In the genomic region with DNA sequence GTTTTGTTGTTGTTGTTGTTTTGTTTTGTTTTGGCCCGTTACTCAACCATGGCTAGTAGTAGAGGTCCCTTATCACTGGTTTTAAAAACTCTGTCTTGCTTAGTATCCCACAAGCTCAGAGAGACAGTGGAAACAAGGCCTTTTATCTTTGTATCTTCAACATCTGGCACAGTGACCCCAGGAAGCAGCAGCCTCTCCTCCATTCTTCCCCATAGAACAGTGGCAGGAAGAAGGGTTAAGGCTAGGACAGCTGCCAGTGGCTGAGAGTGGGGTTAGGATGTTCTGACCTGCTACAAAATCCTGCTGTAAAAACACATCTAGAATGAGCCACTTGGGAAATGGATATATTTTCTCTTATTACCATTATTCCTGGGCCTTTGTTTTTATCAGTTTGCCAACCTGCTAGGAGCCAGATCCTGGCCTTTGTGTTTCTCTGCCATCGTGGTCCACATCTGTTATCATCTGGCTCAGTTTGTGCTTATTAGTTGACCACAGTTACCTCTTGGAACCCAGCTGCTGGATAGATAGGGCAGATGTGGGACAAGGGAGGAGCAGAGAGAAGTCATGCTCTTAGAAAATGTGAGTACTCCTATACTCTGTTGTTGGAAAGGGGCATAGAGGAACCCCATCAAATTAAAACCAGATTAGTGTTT, we compare ENCODE assay signal across 25 cellular contexts.
"Had no signal": no experiment of that assay in that cellular context is flagged by ENCODE, and none has a peak within 500 bp of the region (broad histone marks: within the 10 kb centered on the region; RNA-seq: fewer than 3 reads in every experiment).

No MANE protein-coding gene starts in this region.

- H3K27ac Mint-ChIP-seq: activated B cell treated with CpG ODN at 0.5 μM for 24 hours; activated CD4-positive, alpha-beta T cell treated with anti-CD3 and anti-CD28 coated beads for 36 hours; activated naive CD8-positive, alpha-beta T cell; activated T-helper 2 cell treated with anti-CD3 and anti-CD28 coated beads, Interferon-gamma antibody, Interleukin-2, Interleukin-4, amounts not matched to agents 10 μg/mL and 5 μg/mL and 100 μg/mL, durations not matched to agents 14 hours and 24 hours and 36 hours; natural killer cell treated with Interleukin-12 subunit alpha and Interleukin-12 subunit beta and Interleukin-15 and Interleukin-18, amount 100 ng/mL, for 72 hours; stimulated activated naive CD8-positive, alpha-beta T cell treated with anti-CD3 and anti-CD28 coated beads, Interleukin-15, amount 100 ng/mL, for 72 hours; T-helper 2 cell treated with Interferon-gamma antibody and Interleukin-4, amounts not matched to agents 5 μg/mL and 100 μg/mL, for 36 hours had no signal

- DNase-seq: activated B cell treated with CpG ODN at 0.5 μM for 24 hours; activated CD4-positive, alpha-beta T cell treated with anti-CD3 and anti-CD28 coated beads for 36 hours; activated CD4-positive, alpha-beta T cell treated with anti-CD3 and anti-CD28 coated beads, Interleukin-2, amount 50 U/mL, for 4 hours; activated CD8-positive, alpha-beta memory T cell treated with anti-CD3 and anti-CD28 coated beads, Interleukin-2, amount 50 U/mL, for 48 hours; activated naive CD4-positive, alpha-beta T cell; activated T-cell treated with anti-CD3 and anti-CD28 coated beads, Interleukin-2, amount 50 U/mL, for 4 hours; adrenal gland; central memory CD4-positive, alpha-beta T cell; dermis blood vessel endothelial cell; effector memory CD4-positive, alpha-beta T cell; esophagus squamous epithelium; gastrocnemius medialis; hippocampal formation; left ventricle myocardium inferior; mammary epithelial cell; midbrain; pancreas; psoas muscle; stimulated activated CD4-positive, alpha-beta T cell treated with anti-CD3 and anti-CD28 coated beads, Interleukin-4, amount 100 ng/mL, for 24 hours; stimulated activated naive CD8-positive, alpha-beta T cell treated with anti-CD3 and anti-CD28 coated beads, Interleukin-15, amount 100 ng/mL, for 72 hours; tibial artery had no signal

- H3K4me3 Mint-ChIP-seq: activated B cell treated with CpG ODN at 0.5 μM for 24 hours; activated CD4-positive, alpha-beta T cell treated with anti-CD3 and anti-CD28 coated beads for 36 hours; activated naive CD8-positive, alpha-beta T cell; activated T-cell treated with anti-CD3 and anti-CD28 coated beads, Interleukin-2, amount 50 U/mL, for 4 hours; natural killer cell treated with Interleukin-12 subunit alpha and Interleukin-12 subunit beta and Interleukin-15 and Interleukin-18, amount 100 ng/mL, for 72 hours; stimulated activated naive CD8-positive, alpha-beta T cell treated with anti-CD3 and anti-CD28 coated beads, Interleukin-15, amount 100 ng/mL, for 72 hours; T-helper 2 cell treated with Interferon-gamma antibody and Interleukin-4, amounts not matched to agents 5 μg/mL and 100 μg/mL, for 36 hours had no signal

- ATAC-seq: activated CD4-positive, alpha-beta T cell treated with anti-CD3 and anti-CD28 coated beads for 36 hours; activated T-cell treated with anti-CD3 and anti-CD28 coated beads, Interleukin-2, amount 50 U/mL, for 4 hours; gastrocnemius medialis; natural killer cell treated with Interleukin-12 subunit alpha and Interleukin-12 subunit beta and Interleukin-15 and Interleukin-18, amount 100 ng/mL, for 72 hours; pancreas; psoas muscle; stimulated activated naive CD8-positive, alpha-beta T cell treated with anti-CD3 and anti-CD28 coated beads, Interleukin-15, amount 100 ng/mL, for 72 hours had no signal

- H3K36me3 Mint-ChIP-seq: natural killer cell treated with Interleukin-12 subunit alpha and Interleukin-12 subunit beta and Interleukin-15 and Interleukin-18, amount 100 ng/mL, for 72 hours had no signal

- H3K9me3 Mint-ChIP-seq: activated T-cell treated with anti-CD3 and anti-CD28 coated beads, Interleukin-2, amount 50 U/mL, for 4 hours; activated T-helper 2 cell treated with anti-CD3 and anti-CD28 coated beads, Interferon-gamma antibody, Interleukin-2, Interleukin-4, amounts not matched to agents 10 μg/mL and 5 μg/mL and 100 μg/mL, durations not matched to agents 14 hours and 24 hours and 36 hours; natural killer cell treated with Interleukin-12 subunit alpha and Interleukin-12 subunit beta and Interleukin-15 and Interleukin-18, amount 100 ng/mL, for 72 hours; stimulated activated naive CD8-positive, alpha-beta T cell treated with anti-CD3 and anti-CD28 coated beads, Interleukin-15, amount 100 ng/mL, for 72 hours; T-helper 2 cell treated with Interferon-gamma antibody and Interleukin-4, amounts not matched to agents 5 μg/mL and 100 μg/mL, for 36 hours had no signal

- H3K4me1 Mint-ChIP-seq: activated CD4-positive, alpha-beta T cell treated with anti-CD3 and anti-CD28 coated beads for 36 hours; stimulated activated naive CD8-positive, alpha-beta T cell treated with anti-CD3 and anti-CD28 coated beads, Interleukin-15, amount 100 ng/mL, for 72 hours had no signal
